32 cellular contexts compared by ENCODE assay signal in the genomic region with DNA sequence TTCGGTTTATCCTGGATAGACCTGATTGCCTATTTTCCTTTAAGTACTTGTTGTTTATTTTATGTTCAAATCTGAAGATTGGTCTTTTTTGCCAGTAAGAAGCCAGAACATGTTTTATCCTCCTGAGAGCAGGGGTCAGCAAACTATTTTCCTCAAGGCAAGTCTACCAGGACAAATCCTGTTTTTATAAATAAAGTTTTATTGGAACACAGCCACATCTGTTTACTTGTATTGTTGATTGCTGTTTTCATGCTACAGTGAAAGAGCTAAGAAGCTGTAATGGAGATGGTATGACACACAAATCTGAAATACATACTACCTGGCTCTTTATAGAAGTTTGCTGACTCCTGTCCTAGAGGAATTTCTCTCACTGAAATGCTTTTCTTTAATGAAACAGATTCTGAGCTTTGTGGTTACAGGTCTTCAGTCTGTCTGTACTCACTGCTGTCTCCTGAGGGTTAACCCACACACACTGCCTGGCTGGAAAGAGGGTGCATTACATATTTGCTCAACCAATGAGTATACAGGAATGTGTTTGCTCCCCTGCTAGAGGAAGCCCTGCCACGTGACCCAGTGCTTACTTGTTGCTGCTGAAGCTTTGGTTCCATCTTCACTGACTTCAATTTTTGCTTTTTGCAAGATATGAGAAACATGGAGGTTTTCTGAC. TPM values are rescaled to one million over a fixed set of nuclear protein-coding genes. Genes with fewer than 3 reads are reported as not detected.
DNase-seq lines count a peak whose midpoint lies in the region; ATAC-seq and TF ChIP-seq lines count a peak whose summit lies in the region.
"Had no signal": no experiment of that assay in that cellular context is flagged by ENCODE, and none has a peak within 500 bp of the region (broad histone marks: within the 10 kb centered on the region; RNA-seq: fewer than 3 reads in every experiment).

No MANE protein-coding gene starts in this region.

- DNase-seq in amniotic epithelial cell (ENCODE audit: low read depth) (peak; percentile 55), fibroblast of peridontal ligament (ENCODE audit: extremely low read depth) (peak; percentile 33), HuH-7.5 (ENCODE audit: low spot score) (no peak), HEK293T (ENCODE audit: extremely low spot score) (no peak), Caco-2 (no peak)
- DNase-seq in stimulated activated naive CD8-positive, alpha-beta T cell treated with anti-CD3 and anti-CD28 coated beads, Interleukin-15, Interleukin-2, amounts not matched to agents 100 U/mL and 50 U/mL, for 24 hours, result no peak
- DNase-seq: activated CD4-positive, alpha-beta T cell treated with anti-CD3 and anti-CD28 coated beads, Interleukin-2, amount 50 U/mL, for 4 hours; activated CD8-positive, alpha-beta memory T cell treated with anti-CD3 and anti-CD28 coated beads, Interleukin-2, amount 10 ng/mL, durations not matched to agents 7 days and 5 days; activated gamma-delta T cell treated with Interleukin-2 at 50 U/mL for 16 hours; activated T-cell treated with anti-CD3 and anti-CD28 coated beads, Interleukin-2, amount 50 U/mL, for 48 hours; body of pancreas; CD4-positive, alpha-beta T cell; cerebellar nuclear complex; esophagus squamous epithelium; gastrocnemius medialis; natural killer cell; NCI-H1105 treated with DMSO at 0.1 percent for 48 hours; NCI-H187 treated with DMSO at 0.1 percent for 48 hours; NCI-H510A treated with DMSO at 0.1 percent for 48 hours; nucleus accumbens; PC-3; SK-N-SH; stimulated activated naive B cell treated with anti-CD40 and anti-IgM and Interleukin-4, amounts not matched to agents 10 μg/mL and 1 μg/mL and 100 μg/mL, for 72 hours; upper lobe of left lung had no signal

- H3K36me3 ChIP-seq in ACC112 (ENCODE audit: insufficient read depth, low read length), result peaks cover 57% of the 10 kb centered on the region
- H3K36me3 ChIP-seq in Caco-2 (ENCODE audit: control insufficient read depth, insufficient read depth, low read length), result no peaks in the 10 kb centered on the region
- H3K36me3 ChIP-seq: gastrocnemius medialis, HAP-1, prostate gland, upper lobe of left lung had no signal

- H3K4me3 Mint-ChIP-seq in Caco-2 (ENCODE audit: unreplicated experiment), result no peak overlapping the region
- H3K4me3 Mint-ChIP-seq: activated CD8-positive, alpha-beta memory T cell treated with anti-CD3 and anti-CD28 coated beads, Interleukin-2, amount 10 ng/mL, durations not matched to agents 7 days and 5 days; CD4-positive, alpha-beta T cell; IgD-negative memory B cell; natural killer cell; stimulated activated naive B cell treated with anti-CD40 and anti-IgM and Interleukin-4, amounts not matched to agents 10 μg/mL and 1 μg/mL and 100 μg/mL, for 72 hours had no signal

- H3K79me2 ChIP-seq in ACC112 (ENCODE audit: control insufficient read depth, insufficient read depth, low read length, unreplicated experiment), result no peaks in the 10 kb centered on the region
- H3K79me2 ChIP-seq: hepatocyte had no signal

- no peak overlapping the region for H2AFZ ChIP-seq in ACC112 (ENCODE audit: low read length, unreplicated experiment)
- H2AFZ ChIP-seq: hepatocyte had no signal

- H3K27me3 ChIP-seq in ACC112 (ENCODE audit: insufficient read depth, low read length) (no peaks in the 10 kb centered on the region), Caco-2 (replicated peaks; ENCODE audit: control insufficient read depth, insufficient read depth, low read length) (no peaks in the 10 kb centered on the region)
- H3K27me3 ChIP-seq: body of pancreas, esophagus squamous epithelium, gastrocnemius medialis, hepatocyte, upper lobe of left lung had no signal

- no peak overlapping the region for H3K4me3 ChIP-seq in ACC112 (ENCODE audit: low read depth, low read length)
- no peak overlapping the region for H3K4me3 ChIP-seq in Caco-2 (ENCODE audit: low read depth, low read length)
- H3K4me3 ChIP-seq: body of pancreas, esophagus squamous epithelium, gastrocnemius medialis, HAP-1, hepatocyte, lung, prostate gland, upper lobe of left lung had no signal

- peak; percentile 51 for ATAC-seq in GM21619 (IDR thresholded peaks at IDR 0.05; ENCODE audit: unreplicated experiment)
- ATAC-seq in stimulated activated naive CD8-positive, alpha-beta T cell treated with anti-CD3 and anti-CD28 coated beads, Interleukin-15, Interleukin-2, amounts not matched to agents 100 U/mL and 50 U/mL, for 24 hours, result no peak
- ATAC-seq: activated CD4-positive, CD25-positive, alpha-beta regulatory T cell treated with anti-CD3 and anti-CD28 coated beads, Interleukin-2, amount 50 U/mL, for 24 hours; activated CD8-positive, alpha-beta memory T cell treated with anti-CD3 and anti-CD28 coated beads, Interleukin-2, amount 10 ng/mL, durations not matched to agents 7 days and 5 days; body of pancreas; gastrocnemius medialis; natural killer cell; PC-3; stimulated activated naive B cell treated with anti-CD40 and anti-IgM and Interleukin-4, amounts not matched to agents 10 μg/mL and 1 μg/mL and 100 μg/mL, for 72 hours had no signal

- TF ChIP-seq CTCF in Caco-2 (IDR thresholded peaks at IDR 0.05; ENCODE audit: insufficient read depth in 1 of 2, low read depth in 1 of 2, low read length in 1 of 2, severe bottlenecking in 1 of 2, unreplicated experiment in 1 of 2), result no peak

- H3K9me3 ChIP-seq in Caco-2, result no peaks in the 10 kb centered on the region
- H3K9me3 ChIP-seq: body of pancreas, esophagus squamous epithelium, gastrocnemius medialis, HAP-1, prostate gland, SK-N-SH, upper lobe of left lung had no signal

- H3K4me1 Mint-ChIP-seq in Caco-2 (ENCODE audit: low read depth, unreplicated experiment), result no peaks in the 10 kb centered on the region
- H3K4me1 Mint-ChIP-seq: IgD-negative memory B cell; natural killer cell; stimulated activated naive B cell treated with anti-CD40 and anti-IgM and Interleukin-4, amounts not matched to agents 10 μg/mL and 1 μg/mL and 100 μg/mL, for 72 hours had no signal

- no peaks in the 10 kb centered on the region for H3K9me3 Mint-ChIP-seq in Caco-2 (ENCODE audit: unreplicated experiment)
- H3K9me3 Mint-ChIP-seq: CD4-positive, alpha-beta T cell; IgD-negative memory B cell; natural killer cell; stimulated activated naive B cell treated with anti-CD40 and anti-IgM and Interleukin-4, amounts not matched to agents 10 μg/mL and 1 μg/mL and 100 μg/mL, for 72 hours had no signal

- CTCF ChIA-PET in HEK293T (lab: Yijun Ruan, JAX) (interaction anchor here (0.6 kb wide), 1 partner anchor 10 kb away, joined by 6 read pairs; no protein-coding TSS in a partner anchor), Caco-2 (lab: Charles Lee) (interaction anchor here (0.9 to 1.3 kb wide), 2 partner anchors 10 to 14 kb away, joined by 3 to 6 read pairs; no protein-coding TSS in a partner anchor)

- H3K27ac Mint-ChIP-seq in Caco-2 (ENCODE audit: unreplicated experiment), result no peak overlapping the region
- H3K27ac Mint-ChIP-seq: activated CD8-positive, alpha-beta memory T cell treated with anti-CD3 and anti-CD28 coated beads, Interleukin-2, amount 10 ng/mL, durations not matched to agents 7 days and 5 days; CD4-positive, alpha-beta T cell; natural killer cell; stimulated activated naive B cell treated with anti-CD40 and anti-IgM and Interleukin-4, amounts not matched to agents 10 μg/mL and 1 μg/mL and 100 μg/mL, for 72 hours had no signal

- POLR2A ChIA-PET in HEK293T (lab: Yijun Ruan, JAX) (no interaction called here), Caco-2 (lab: Charles Lee) (no interaction called here)

- H3K27ac ChIP-seq in ACC112 (ENCODE audit: low read depth, low read length), result peak overlapping the region; percentile 10; the same call in 1 of the 2 replicates
- H3K27ac ChIP-seq: body of pancreas, esophagus squamous epithelium, gastrocnemius medialis, hepatocyte, prostate gland, upper lobe of left lung had no signal

- intact Hi-C loops in Caco-2 (cut with micrococcal nuclease; ENCODE audit: unreplicated experiment), result no loop called here

- H3K27me3 Mint-ChIP-seq in Caco-2 (ENCODE audit: insufficient read depth, unreplicated experiment), result peaks cover 4% of the 10 kb centered on the region
- H3K27me3 Mint-ChIP-seq: activated CD8-positive, alpha-beta memory T cell treated with anti-CD3 and anti-CD28 coated beads, Interleukin-2, amount 10 ng/mL, durations not matched to agents 7 days and 5 days; CD4-positive, alpha-beta T cell; IgD-negative memory B cell; stimulated activated naive B cell treated with anti-CD40 and anti-IgM and Interleukin-4, amounts not matched to agents 10 μg/mL and 1 μg/mL and 100 μg/mL, for 72 hours had no signal

- no TSS peak for BruUV-seq in Caco-2 (replicated peaks; lab: Mats Ljungman, UMichigan)

- H3K36me3 Mint-ChIP-seq in Caco-2 (ENCODE audit: insufficient read depth, unreplicated experiment), result no peaks in the 10 kb centered on the region
- H3K36me3 Mint-ChIP-seq: activated CD8-positive, alpha-beta memory T cell treated with anti-CD3 and anti-CD28 coated beads, Interleukin-2, amount 10 ng/mL, durations not matched to agents 7 days and 5 days; IgD-negative memory B cell; natural killer cell had no signal

- H3K4me1 ChIP-seq in ACC112 (ENCODE audit: control insufficient read depth, insufficient read depth, low read length, unreplicated experiment), result peaks cover 35% of the 10 kb centered on the region
- H3K4me1 ChIP-seq in Caco-2, result no peaks in the 10 kb centered on the region
- H3K4me1 ChIP-seq: body of pancreas, gastrocnemius medialis, HAP-1, prostate gland, upper lobe of left lung had no signal

TF ChIP-seq in HEK293T, 16 proteins besides CTCF, POLR2A, EP300 and RAD21:
- no peak for TF ChIP-seq ARNT (IDR thresholded peaks at IDR 0.05)
- TF ChIP-seq FOXA1 (IDR thresholded peaks at IDR 0.05), result no peak
- no peak for TF ChIP-seq FOXK2 (IDR thresholded peaks at IDR 0.05)
- no peak for TF ChIP-seq LEF1 (IDR thresholded peaks at IDR 0.05; ENCODE audit: borderline replicate concordance)
- no peak for TF ChIP-seq NFRKB (IDR thresholded peaks at IDR 0.05)
- no peak for TF ChIP-seq ELF4 (IDR thresholded peaks at IDR 0.05)
TF ChIP-seq in HEK293T: peak in this region for 0.

RNA-seq across cellular contexts. Expression of gene MRPL44, which starts 22.6 kb away (rescaled TPM):
- 64.9 and 66.6 TPM in 2 replicates for total RNA-seq in Caco-2 (2022)

RNA-seq across cellular contexts. Expression of gene WDFY1, which starts 34.7 kb away (rescaled TPM):
- 110 and 123 TPM in 2 replicates for total RNA-seq in Caco-2 (2022)

RNA-seq across cellular contexts. Expression of gene SERPINE2, which starts 59.2 kb away (rescaled TPM):
- 3.8 and 4.7 TPM in 2 replicates for total RNA-seq in Caco-2 (2022)

Comparison
In these comparisons a context has a peak if more than half of its experiments do, and no peak if none do; other contexts are left out.
1. DNase-seq: peak in amniotic epithelial cell (single experiment) and fibroblast of peridontal ligament (single experiment); none in HuH-7.5 (single experiment), HEK293T (single experiment), Caco-2 (0 of 2) and stimulated activated naive CD8-positive, alpha-beta T cell treated with anti-CD3 and anti-CD28 coated beads, Interleukin-15, Interleukin-2, amounts not matched to agents 100 U/mL and 50 U/mL, for 24 hours (single experiment).